Comparison of ENCODE assay signal across 10 cellular contexts in genomic region chr16:81553080-81553813, GRCh38.
DNase-seq lines count a peak whose midpoint lies in the region; ATAC-seq and TF ChIP-seq lines count a peak whose summit lies in the region.
"Had no signal": no experiment of that assay in that cellular context is flagged by ENCODE, and none has a peak within 500 bp of the region (broad histone marks: within the 10 kb centered on the region; RNA-seq: fewer than 3 reads in every experiment).

No MANE protein-coding gene starts in this region.

- no peak overlapping the region for H3K4me2 ChIP-seq in SK-N-SH

- H3K4me1 ChIP-seq in SK-N-SH (ENCODE audit: control insufficient read depth in 1 of 2, insufficient read depth in 2 of 2, low read depth in 1 of 2, low read length in 1 of 2) = peaks cover 0 to 43% of the 10 kb centered on the region in 2 experiments; a peak in 2 of 4 replicates
- H3K4me1 ChIP-seq in aorta (ENCODE audit: control insufficient read depth in 1 of 2, insufficient read depth in 2 of 2, low read length in 2 of 2) = no peaks in the 10 kb centered on the region
- H3K4me1 ChIP-seq in SJCRH30 = no peaks in the 10 kb centered on the region

- WGBS in SK-N-SH (ENCODE audit: low lambda C conversion rate) = 74% methylated on average over 20 of the region's 22 CpGs
- WGBS in aorta, 2 donors = 6 to 12% methylated on average over 22 of the region's 22 CpGs

- DNase-seq in SK-N-SH (peak; percentile 48), fibroblast of the aortic adventitia (ENCODE audit: low read depth) (peak; percentile 16), aorta (peak; percentile 50 to 74), HK-2 (ENCODE audit: unreplicated experiment) (no peak), SJCRH30 (no peak)
- DNase-seq in natural killer cell treated with Interleukin-12 subunit alpha and Interleukin-12 subunit beta and Interleukin-15 and Interleukin-18, amount 100 ng/mL, for 72 hours (ENCODE audit: low spot score) = no peak
- no peak for DNase-seq in activated T-cell treated with anti-CD3 and anti-CD28 coated beads, Interleukin-2, amount 50 U/mL, for 24 hours
- DNase-seq: activated CD4-positive, alpha-beta memory T cell treated with anti-CD3 and anti-CD28 coated beads for 36 hours; GDM1 had no signal

- POLR2A ChIA-PET in SK-N-SH (lab: Yijun Ruan, JAX) = interaction anchor here (0.6 kb wide), 1 partner anchor 87 kb away, joined by 3 read pairs; no protein-coding TSS in a partner anchor

- no peaks in the 10 kb centered on the region for H3K36me3 ChIP-seq in SK-N-SH (replicated peaks in 1 of 2; ENCODE audit: control insufficient read depth in 1 of 2, insufficient read depth in 2 of 2, low read length in 1 of 2)
- no peaks in the 10 kb centered on the region for H3K36me3 ChIP-seq in aorta (ENCODE audit: control insufficient read depth in 1 of 2, insufficient read depth in 2 of 2, low read length in 1 of 2)
- no peaks in the 10 kb centered on the region for H3K36me3 ChIP-seq in SJCRH30

- no peak overlapping the region for H3K4me3 ChIP-seq in SK-N-SH (ENCODE audit: low read depth in 2 of 2, low read length in 1 of 2)
- no peak overlapping the region for H3K4me3 ChIP-seq in fibroblast of the aortic adventitia (ENCODE audit: low read depth, low read length)
- H3K4me3 ChIP-seq in aorta (ENCODE audit: low read length in 2 of 2) = no peak overlapping the region
- H3K4me3 ChIP-seq in SJCRH30 = no peak overlapping the region

- no peak for TF ChIP-seq EP300 in SK-N-SH (IDR thresholded peaks at IDR 0.05; ENCODE audit: borderline replicate concordance in 1 of 2, low read depth in 1 of 2, low read length in 1 of 2)

- no peaks in the 10 kb centered on the region for H3K27me3 ChIP-seq in SK-N-SH (ENCODE audit: insufficient read depth)
- no peaks in the 10 kb centered on the region for H3K27me3 ChIP-seq in aorta (ENCODE audit: control insufficient read depth in 1 of 2, insufficient read depth in 2 of 2, low read length in 1 of 2)
- no peaks in the 10 kb centered on the region for H3K27me3 ChIP-seq in SJCRH30

- peak overlapping the region; percentile 3 to 60 for H3K27ac Mint-ChIP-seq in natural killer cell treated with Interleukin-12 subunit alpha and Interleukin-12 subunit beta and Interleukin-15 and Interleukin-18, amount 100 ng/mL, for 72 hours
- no peak overlapping the region for H3K27ac Mint-ChIP-seq in activated T-cell treated with anti-CD3 and anti-CD28 coated beads, Interleukin-2, amount 50 U/mL, for 24 hours

- H3K9me3 ChIP-seq in SK-N-SH = no peaks in the 10 kb centered on the region
- no peaks in the 10 kb centered on the region for H3K9me3 ChIP-seq in aorta (ENCODE audit: control insufficient read depth, low read length)
- no peaks in the 10 kb centered on the region for H3K9me3 ChIP-seq in SJCRH30 (replicated peaks)

- H4K20me1 ChIP-seq in SK-N-SH (ENCODE audit: insufficient read depth) = no peaks in the 10 kb centered on the region

- H3K9me3 Mint-ChIP-seq in natural killer cell treated with Interleukin-12 subunit alpha and Interleukin-12 subunit beta and Interleukin-15 and Interleukin-18, amount 100 ng/mL, for 72 hours = no peaks in the 10 kb centered on the region
- H3K9me3 Mint-ChIP-seq in activated T-cell treated with anti-CD3 and anti-CD28 coated beads, Interleukin-2, amount 50 U/mL, for 24 hours = no peaks in the 10 kb centered on the region
- H3K9me3 Mint-ChIP-seq: activated CD4-positive, alpha-beta memory T cell treated with anti-CD3 and anti-CD28 coated beads for 36 hours had no signal

- TF ChIP-seq RAD21 in SK-N-SH (IDR thresholded peaks at IDR 0.05; ENCODE audit: low read length) = no peak

- H3K4me3 Mint-ChIP-seq in natural killer cell treated with Interleukin-12 subunit alpha and Interleukin-12 subunit beta and Interleukin-15 and Interleukin-18, amount 100 ng/mL, for 72 hours = no peak overlapping the region
- H3K4me3 Mint-ChIP-seq in activated T-cell treated with anti-CD3 and anti-CD28 coated beads, Interleukin-2, amount 50 U/mL, for 24 hours = no peak overlapping the region
- H3K4me3 Mint-ChIP-seq: activated CD4-positive, alpha-beta memory T cell treated with anti-CD3 and anti-CD28 coated beads for 36 hours had no signal

- no peaks in the 10 kb centered on the region for H3K9me2 ChIP-seq in SK-N-SH

- CTCF ChIA-PET in SK-N-SH (lab: Yijun Ruan, JAX) = interaction anchor here (1.1 to 1.4 kb wide), 2 partner anchors 10 to 144 kb away, joined by 3 to 5 read pairs; no protein-coding TSS in a partner anchor

- H3K27ac ChIP-seq in SK-N-SH (ENCODE audit: low read depth in 2 of 2, low read length in 1 of 2) (peak overlapping the region in 1 of 2 experiments; percentile 72; a peak in 2 of 4 replicates), aorta (ENCODE audit: low read depth in 1 of 2, low read length in 2 of 2) (no peak overlapping the region), SJCRH30 (no peak overlapping the region)

- no peaks in the 10 kb centered on the region for H3K36me3 Mint-ChIP-seq in natural killer cell treated with Interleukin-12 subunit alpha and Interleukin-12 subunit beta and Interleukin-15 and Interleukin-18, amount 100 ng/mL, for 72 hours
- peaks cover 3% of the 10 kb centered on the region for H3K36me3 Mint-ChIP-seq in activated T-cell treated with anti-CD3 and anti-CD28 coated beads, Interleukin-2, amount 50 U/mL, for 24 hours (ENCODE audit: low read depth)

- peaks cover 16% of the 10 kb centered on the region; the same call in 1 of the 2 replicates for H3K79me2 ChIP-seq in SK-N-SH (ENCODE audit: insufficient read depth)

- H3K4me1 Mint-ChIP-seq in natural killer cell treated with Interleukin-12 subunit alpha and Interleukin-12 subunit beta and Interleukin-15 and Interleukin-18, amount 100 ng/mL, for 72 hours (ENCODE audit: low read depth in 2 of 2) = peaks cover 58 to 66% of the 10 kb centered on the region in 2 donors
- peaks cover 54% of the 10 kb centered on the region for H3K4me1 Mint-ChIP-seq in activated T-cell treated with anti-CD3 and anti-CD28 coated beads, Interleukin-2, amount 50 U/mL, for 24 hours (ENCODE audit: low read depth)

- no peak overlapping the region for H3K9ac ChIP-seq in SK-N-SH

- H2AFZ ChIP-seq in SK-N-SH (ENCODE audit: low read depth) = no peak overlapping the region

- TF ChIP-seq CTCF in SK-N-SH (IDR thresholded peaks at IDR 0.05) (no peak), fibroblast of the aortic adventitia (IDR thresholded peaks at IDR 0.05; ENCODE audit: insufficient read depth, low read length) (no peak)

- intact Hi-C loops in aorta (cut with DNase I) = no loop called here

- H3F3A ChIP-seq in SK-N-SH (replicated peaks; ENCODE audit: insufficient read depth) = no peaks in the 10 kb centered on the region

- no peaks in the 10 kb centered on the region for H3K27me3 Mint-ChIP-seq in natural killer cell treated with Interleukin-12 subunit alpha and Interleukin-12 subunit beta and Interleukin-15 and Interleukin-18, amount 100 ng/mL, for 72 hours
- H3K27me3 Mint-ChIP-seq in activated T-cell treated with anti-CD3 and anti-CD28 coated beads, Interleukin-2, amount 50 U/mL, for 24 hours = no peaks in the 10 kb centered on the region
- H3K27me3 Mint-ChIP-seq: activated CD4-positive, alpha-beta memory T cell treated with anti-CD3 and anti-CD28 coated beads for 36 hours had no signal

- ATAC-seq in SK-N-SH treated with all-trans-retinoic acid at 6 μM for 48 hours (no peak), aorta (ENCODE audit: low FRiP score) (peak; percentile 54)
- ATAC-seq in natural killer cell treated with Interleukin-12 subunit alpha and Interleukin-12 subunit beta and Interleukin-15 and Interleukin-18, amount 100 ng/mL, for 72 hours = no peak

TF ChIP-seq in SK-N-SH, 30 proteins besides CTCF, POLR2A, EP300 and RAD21 (continues in another document):
- TF ChIP-seq NRF1 (IDR thresholded peaks at IDR 0.05; ENCODE audit: low read depth, low read length) (no peak), PBX3 (IDR thresholded peaks at IDR 0.05) (no peak), RFX5 (IDR thresholded peaks at IDR 0.05; ENCODE audit: low read length) (no peak), MEF2A (IDR thresholded peaks at IDR 0.05; ENCODE audit: borderline replicate concordance, low read depth) (no peak)

TF ChIP-seq in SK-N-SH treated with all-trans-retinoic acid at 6 μM for 48 hours, 23 proteins besides CTCF, POLR2A, EP300 and RAD21 (continues in another document):
- no peak for TF ChIP-seq TOX (CRISPR knock-in tag; IDR thresholded peaks at IDR 0.05; ENCODE audit: borderline replicate concordance)
- TF ChIP-seq ZNF70 (CRISPR knock-in tag; IDR thresholded peaks at IDR 0.05) = no peak
- TF ChIP-seq TCF4 (CRISPR knock-in tag; IDR thresholded peaks at IDR 0.05; ENCODE audit: borderline replicate concordance) = no peak
- no peak for TF ChIP-seq CSRNP3 (CRISPR knock-in tag; IDR thresholded peaks at IDR 0.05)
- TF ChIP-seq PPARA (CRISPR knock-in tag; IDR thresholded peaks at IDR 0.05; ENCODE audit: borderline replicate concordance) = no peak

Comparison
In these comparisons a context has a peak if more than half of its experiments do, and no peak if none do; other contexts are left out.
1. DNase-seq: peak in SK-N-SH (single experiment), fibroblast of the aortic adventitia (single experiment) and aorta (2 of 2); none in natural killer cell treated with Interleukin-12 subunit alpha and Interleukin-12 subunit beta and Interleukin-15 and Interleukin-18, amount 100 ng/mL, for 72 hours (single experiment), HK-2 (single experiment), activated T-cell treated with anti-CD3 and anti-CD28 coated beads, Interleukin-2, amount 50 U/mL, for 24 hours (single experiment) and SJCRH30 (0 of 2).